In genomic region chr5:17655201-17655759, GRCh38 we compare ENCODE assay signal across 9 cellular contexts. TPM values are rescaled to one million over a fixed set of nuclear protein-coding genes. Genes with fewer than 3 reads are reported as not detected.
"Had no signal": no experiment of that assay in that cellular context is flagged by ENCODE, and none has a peak within 500 bp of the region (broad histone marks: within the 10 kb centered on the region; RNA-seq: fewer than 3 reads in every experiment).

No MANE protein-coding gene starts in this region.

RNA-seq across cellular contexts. Expression of gene TAF11L14, which starts 21.0 kb away (rescaled TPM):
- total RNA-seq: LHCN-M2, MCF 10A, NCI-H460, OCI-LY7, PC-9, Peyer's patch, Right ventricle myocardium superior, SJSA1 had no signal
- polyA plus RNA-seq: SK-N-SH had no signal

RNA-seq across cellular contexts. Expression of gene TAF11L13, which starts 23.4 kb away (rescaled TPM):
- total RNA-seq: LHCN-M2, MCF 10A, NCI-H460, OCI-LY7, PC-9, Peyer's patch, Right ventricle myocardium superior, SJSA1 had no signal
- polyA plus RNA-seq: SK-N-SH had no signal

RNA-seq across cellular contexts. Expression of gene TAF11L12, which starts 45.1 kb away (rescaled TPM):
- total RNA-seq: LHCN-M2, MCF 10A, NCI-H460, OCI-LY7, PC-9, Peyer's patch, Right ventricle myocardium superior, SJSA1 had no signal
- polyA plus RNA-seq: SK-N-SH had no signal

RNA-seq across cellular contexts. Expression of gene TAF11L11, which starts 51.3 kb away (rescaled TPM):
- total RNA-seq: LHCN-M2, MCF 10A, OCI-LY7, PC-9, Peyer's patch, Right ventricle myocardium superior, SJSA1 had no signal
- polyA plus RNA-seq: SK-N-SH had no signal

RNA-seq across cellular contexts. Expression of gene TAF11L10, which starts 57.7 kb away (rescaled TPM):
- total RNA-seq: LHCN-M2, MCF 10A, NCI-H460, OCI-LY7, PC-9, Peyer's patch, Right ventricle myocardium superior, SJSA1 had no signal
- polyA plus RNA-seq: SK-N-SH had no signal
